Comparison of ENCODE assay signal across 19 cellular contexts in the genomic region with DNA sequence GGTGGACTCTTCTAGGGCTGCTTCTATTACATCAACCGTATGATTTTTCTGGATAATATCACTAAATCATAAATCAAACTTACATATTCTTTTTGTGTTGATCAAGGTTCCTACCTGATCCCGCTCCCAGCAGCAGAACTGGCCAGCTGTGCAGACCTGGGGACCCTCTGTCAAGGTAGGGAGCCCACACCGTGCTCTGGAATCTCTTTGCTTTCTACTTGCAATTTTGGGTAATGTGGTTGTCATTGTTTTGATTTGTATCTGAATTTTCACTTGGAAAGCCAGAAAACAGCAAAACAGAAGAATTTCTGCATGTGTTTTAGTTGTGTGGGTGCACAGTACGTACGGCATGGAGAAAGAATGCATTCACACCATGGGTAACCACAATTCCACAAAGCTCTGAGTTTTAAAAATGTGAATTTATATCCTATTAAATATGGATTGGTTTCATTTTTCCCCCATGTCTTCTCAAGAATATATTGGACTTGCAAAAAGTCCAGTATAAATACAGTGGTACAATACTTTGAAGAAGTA.
"Had no signal": no experiment of that assay in that cellular context is flagged by ENCODE, and none has a peak within 500 bp of the region (broad histone marks: within the 10 kb centered on the region; RNA-seq: fewer than 3 reads in every experiment).

No MANE protein-coding gene starts in this region.

- H3K36me3 ChIP-seq: transverse colon, vagina had no signal

- DNase-seq: activated CD4-positive, alpha-beta T cell treated with anti-CD3 and anti-CD28 coated beads, Interleukin-2, amount 10 ng/mL, durations not matched to agents 24 days and 14 days; activated CD8-positive, alpha-beta T cell treated with anti-CD3 and anti-CD28 coated beads for 36 hours; activated naive CD4-positive, alpha-beta T cell treated with Interleukin-2 at 50 U/mL for 16 hours; activated naive CD8-positive, alpha-beta T cell treated with anti-CD3 and anti-CD28 coated beads, Interleukin-2, amount 10 ng/mL, durations not matched to agents 7 days and 5 days; activated T-cell treated with anti-CD3 and anti-CD28 coated beads, Interleukin-2, amount 50 U/mL, for 1 hour; effector memory CD8-positive, alpha-beta T cell; foreskin keratinocyte; islet precursor cell; left colon; midbrain; nephron progenitor cell; nucleus accumbens; posterior cingulate gyrus; stimulated activated naive CD8-positive, alpha-beta T cell treated with anti-CD3 and anti-CD28 coated beads, Interleukin-15, Interleukin-2, amounts not matched to agents 100 U/mL and 50 U/mL, for 24 hours; substantia nigra; transverse colon had no signal

- H3K4me2 ChIP-seq: hepatocyte had no signal

- H3K27me3 ChIP-seq: foreskin keratinocyte, hepatocyte, transverse colon, vagina had no signal

- H3K9me3 ChIP-seq: transverse colon, vagina had no signal

- H3K4me3 ChIP-seq: hepatocyte, lung, transverse colon, vagina had no signal

- ATAC-seq: activated CD8-positive, alpha-beta T cell treated with anti-CD3 and anti-CD28 coated beads for 36 hours; effector memory CD8-positive, alpha-beta T cell; foreskin keratinocyte; left colon; stimulated activated naive CD8-positive, alpha-beta T cell treated with anti-CD3 and anti-CD28 coated beads, Interleukin-15, Interleukin-2, amounts not matched to agents 100 U/mL and 50 U/mL, for 24 hours had no signal

- H3K27ac ChIP-seq: foreskin keratinocyte, hepatocyte, transverse colon, vagina had no signal
